In genomic region chr4:121155893-121156292, GRCh38 we compare ENCODE assay signal across 9 cellular contexts. TPM values are rescaled to one million over a fixed set of nuclear protein-coding genes. Genes with fewer than 3 reads are reported as not detected.
A peak's percentile ranks its signal among the peaks of the same experiment; 100 is the strongest.
DNase-seq lines count a peak whose midpoint lies in the region; ATAC-seq, FAIRE-seq and TF ChIP-seq lines count a peak whose summit lies in the region.
"Had no signal": no experiment of that assay in that cellular context is flagged by ENCODE, and none has a peak within 500 bp of the region (broad histone marks: within the 10 kb centered on the region; RNA-seq: fewer than 3 reads in every experiment).

No MANE protein-coding gene starts in this region.

- peaks cover 63% of the 10 kb centered on the region for H3K4me1 Mint-ChIP-seq in activated naive CD8-positive, alpha-beta T cell treated with anti-CD3 and anti-CD28 coated beads, Interleukin-2, amount 50 U/mL, for 24 hours

- H3K27ac ChIP-seq in HEK293 (ENCODE audit: extremely low read depth, low read depth, low read length) (no peak overlapping the region), kidney (ENCODE audit: low read depth in 2 of 2, low read length in 2 of 2) (no peak overlapping the region)

- peak overlapping the region; percentile 81 for H3K4me3 Mint-ChIP-seq in activated naive CD8-positive, alpha-beta T cell treated with anti-CD3 and anti-CD28 coated beads, Interleukin-2, amount 50 U/mL, for 24 hours

- CTCF ChIA-PET in HEK293 (lab: Yijun Ruan, JAX): no interaction called here

- H3K4me1 ChIP-seq in HEK293 (ENCODE audit: control insufficient read depth, insufficient read depth, low read length): no peaks in the 10 kb centered on the region
- H3K4me1 ChIP-seq in kidney (ENCODE audit: control insufficient read depth in 1 of 2, insufficient read depth in 1 of 2, low read depth in 1 of 2, low read length in 2 of 2): no peaks in the 10 kb centered on the region

- POLR2A ChIA-PET in HEK293 (lab: Yijun Ruan, JAX): no interaction called here

- intact Hi-C loops in kidney (cut with DNase I): no loop called here

- no peak for ATAC-seq in activated naive CD8-positive, alpha-beta T cell treated with anti-CD3 and anti-CD28 coated beads, Interleukin-2, amount 50 U/mL, for 24 hours
- ATAC-seq in HG03460 (IDR thresholded peaks at IDR 0.05; ENCODE audit: unreplicated experiment): no peak

- no peaks in the 10 kb centered on the region for H3K27me3 Mint-ChIP-seq in activated naive CD8-positive, alpha-beta T cell treated with anti-CD3 and anti-CD28 coated beads, Interleukin-2, amount 50 U/mL, for 24 hours

- H3K9me3 ChIP-seq in HEK293 (ENCODE audit: control insufficient read depth, insufficient read depth, low read depth, low read length) (no peaks in the 10 kb centered on the region), kidney (ENCODE audit: control insufficient read depth in 1 of 2, low read length in 2 of 2) (no peaks in the 10 kb centered on the region)
- H3K9me3 ChIP-seq: spleen had no signal

- peak; percentile 82 for DNase-seq in AG09309 (ENCODE audit: low read depth)
- no peak for DNase-seq in activated naive CD8-positive, alpha-beta T cell treated with anti-CD3 and anti-CD28 coated beads, Interleukin-2, amount 50 U/mL, for 24 hours
- peak; percentile 14 for DNase-seq in left kidney (ENCODE audit: low read depth, low spot score)
- DNase-seq in kidney: no peak
- DNase-seq in T1000 (lab: John Stamatoyannopoulos, UW): no peak
- DNase-seq in germinal center (ENCODE audit: low spot score): no peak
- DNase-seq: spleen had no signal

- H3K9me3 Mint-ChIP-seq in activated naive CD8-positive, alpha-beta T cell treated with anti-CD3 and anti-CD28 coated beads, Interleukin-2, amount 50 U/mL, for 24 hours: no peaks in the 10 kb centered on the region

- H3K9ac ChIP-seq in kidney (ENCODE audit: low read length in 2 of 2): no peak overlapping the region

- no peak overlapping the region for H3K27ac Mint-ChIP-seq in activated naive CD8-positive, alpha-beta T cell treated with anti-CD3 and anti-CD28 coated beads, Interleukin-2, amount 50 U/mL, for 24 hours

- TF ChIP-seq CTCF in AG09309 (IDR thresholded peaks at IDR 0.05; ENCODE audit: control insufficient read depth, insufficient read depth, low read depth, low read length, missing control alignments): no peak
- TF ChIP-seq CTCF in HEK293 (tag by site-specific recombination; IDR thresholded peaks at IDR 0.05): no peak
- no peak for TF ChIP-seq CTCF in kidney (IDR thresholded peaks at IDR 0.05; ENCODE audit: borderline replicate concordance, extremely low read depth, insufficient read depth)

- H3K36me3 Mint-ChIP-seq in activated naive CD8-positive, alpha-beta T cell treated with anti-CD3 and anti-CD28 coated beads, Interleukin-2, amount 50 U/mL, for 24 hours (ENCODE audit: low read depth): peaks cover 2% of the 10 kb centered on the region

- H3K4me3 ChIP-seq in AG09309 (ENCODE audit: control insufficient read depth, low read depth, low read length) (peak overlapping the region; percentile 6; the same call in 1 of the 2 replicates), HEK293 (ENCODE audit: low read depth, low read length) (no peak overlapping the region; the same call in 1 of the 2 replicates), kidney (ENCODE audit: low read length in 2 of 2) (peak overlapping the region in 1 of 2 donors; percentile 10)

- FAIRE-seq in kidney (lab: Jason Lieb, UNC): no peak

- H3K36me3 ChIP-seq in HEK293 (ENCODE audit: control insufficient read depth in 2 of 2, insufficient read depth in 1 of 2, low read length in 2 of 2) (no peaks in the 10 kb centered on the region), kidney (ENCODE audit: control insufficient read depth in 1 of 2, insufficient read depth in 2 of 2, low read length in 2 of 2) (no peaks in the 10 kb centered on the region)
- H3K36me3 ChIP-seq: spleen had no signal

TF ChIP-seq in HEK293, 187 proteins besides CTCF, POLR2A, EP300 and RAD21 (continues in another document):
- TF ChIP-seq ZNF114 (tag by site-specific recombination; IDR thresholded peaks at IDR 0.05) (no peak), MZF1 (tag by site-specific recombination; IDR thresholded peaks at IDR 0.05; ENCODE audit: borderline replicate concordance) (no peak), GFI1B (tag by site-specific recombination; IDR thresholded peaks at IDR 0.05) (no peak), ZNF776 (tag by site-specific recombination; IDR thresholded peaks at IDR 0.05; ENCODE audit: borderline replicate concordance) (no peak), PRDM10 (tag by site-specific recombination; IDR thresholded peaks at IDR 0.05) (0 out of 2 replicates have a peak, but pooled peaks have one; percentile 7), ZNF24 (tag by site-specific recombination; IDR thresholded peaks at IDR 0.05) (no peak), ZNF658 (tag by site-specific recombination; IDR thresholded peaks at IDR 0.05) (no peak), ZBTB48 (tag by site-specific recombination; IDR thresholded peaks at IDR 0.05) (peak; percentile 99), ZFHX2 (tag by site-specific recombination; conservative IDR thresholded peaks at IDR 0.05) (no peak), ZNF404 (tag by site-specific recombination; IDR thresholded peaks at IDR 0.05) (no peak), ZNF623 (tag by site-specific recombination; IDR thresholded peaks at IDR 0.05) (no peak), ZBTB20 (tag by site-specific recombination; IDR thresholded peaks at IDR 0.05) (peak; percentile 93), ZNF121 (tag by site-specific recombination; IDR thresholded peaks at IDR 0.05) (no peak), ZNF660 (tag by site-specific recombination; IDR thresholded peaks at IDR 0.05) (peak; percentile 59; the same call in 1 of the 2 replicates)
- TF ChIP-seq, protein P1, sequence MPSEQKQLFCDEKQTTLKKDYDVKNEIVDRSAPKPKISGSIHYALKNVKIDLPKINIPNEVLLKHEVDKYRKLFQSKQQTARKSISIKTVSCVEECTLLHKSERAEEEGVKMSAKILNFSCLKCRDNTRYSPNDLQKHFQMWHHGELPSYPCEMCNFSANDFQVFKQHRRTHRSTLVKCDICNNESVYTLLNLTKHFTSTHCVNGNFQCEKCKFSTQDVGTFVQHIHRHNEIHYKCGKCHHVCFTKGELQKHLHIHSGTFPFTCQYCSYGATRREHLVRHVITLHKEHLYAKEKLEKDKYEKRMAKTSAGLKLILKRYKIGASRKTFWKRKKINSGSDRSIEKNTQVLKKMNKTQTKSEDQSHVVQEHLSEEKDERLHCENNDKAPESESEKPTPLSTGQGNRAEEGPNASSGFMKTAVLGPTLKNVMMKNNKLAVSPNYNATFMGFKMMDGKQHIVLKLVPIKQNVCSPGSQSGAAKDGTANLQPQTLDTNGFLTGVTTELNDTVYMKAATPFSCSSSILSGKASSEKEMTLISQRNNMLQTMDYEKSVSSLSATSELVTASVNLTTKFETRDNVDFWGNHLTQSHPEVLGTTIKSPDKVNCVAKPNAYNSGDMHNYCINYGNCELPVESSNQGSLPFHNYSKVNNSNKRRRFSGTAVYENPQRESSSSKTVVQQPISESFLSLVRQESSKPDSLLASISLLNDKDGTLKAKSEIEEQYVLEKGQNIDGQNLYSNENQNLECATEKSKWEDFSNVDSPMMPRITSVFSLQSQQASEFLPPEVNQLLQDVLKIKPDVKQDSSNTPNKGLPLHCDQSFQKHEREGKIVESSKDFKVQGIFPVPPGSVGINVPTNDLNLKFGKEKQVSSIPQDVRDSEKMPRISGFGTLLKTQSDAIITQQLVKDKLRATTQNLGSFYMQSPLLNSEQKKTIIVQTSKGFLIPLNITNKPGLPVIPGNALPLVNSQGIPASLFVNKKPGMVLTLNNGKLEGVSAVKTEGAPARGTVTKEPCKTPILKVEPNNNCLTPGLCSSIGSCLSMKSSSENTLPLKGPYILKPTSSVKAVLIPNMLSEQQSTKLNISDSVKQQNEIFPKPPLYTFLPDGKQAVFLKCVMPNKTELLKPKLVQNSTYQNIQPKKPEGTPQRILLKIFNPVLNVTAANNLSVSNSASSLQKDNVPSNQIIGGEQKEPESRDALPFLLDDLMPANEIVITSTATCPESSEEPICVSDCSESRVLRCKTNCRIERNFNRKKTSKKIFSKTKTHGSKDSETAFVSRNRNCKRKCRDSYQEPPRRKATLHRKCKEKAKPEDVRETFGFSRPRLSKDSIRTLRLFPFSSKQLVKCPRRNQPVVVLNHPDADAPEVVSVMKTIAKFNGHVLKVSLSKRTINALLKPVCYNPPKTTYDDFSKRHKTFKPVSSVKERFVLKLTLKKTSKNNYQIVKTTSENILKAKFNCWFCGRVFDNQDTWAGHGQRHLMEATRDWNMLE (tag by site-specific recombination; conservative IDR thresholded peaks at IDR 0.05; ENCODE audit: low read depth): no peak

RNA-seq across cellular contexts. Expression of gene TNIP3, which starts 8.2 kb away (rescaled TPM):
- 0.63 TPM for total RNA-seq in kidney
- polyA plus RNA-seq in kidney (ENCODE audit: insufficient read depth, low read depth, low replicate concordance): not detected

Comparison
In these comparisons a context has a peak if more than half of its experiments do, and no peak if none do; other contexts are left out.
1. DNase-seq: peak in AG09309 (single experiment) and left kidney (single experiment); none in activated naive CD8-positive, alpha-beta T cell treated with anti-CD3 and anti-CD28 coated beads, Interleukin-2, amount 50 U/mL, for 24 hours (single experiment), kidney (single experiment), T1000 (single experiment) and germinal center (single experiment).